In genomic region chr17:81711814-81712467, GRCh38 we compare ENCODE assay signal across 8 cellular contexts. TPM values are rescaled to one million over a fixed set of nuclear protein-coding genes. Genes with fewer than 3 reads are reported as not detected.
DNase-seq lines count a peak whose midpoint lies in the region; ATAC-seq and TF ChIP-seq lines count a peak whose summit lies in the region.

Gene SLC25A10 (plus strand): TSS chr17:81712284. CDS start chr17:81712427, 143 bp downstream.

- DNase-seq in NCI-H1930 (lab: John Stamatoyannopoulos, UW) (peak; percentile 68 to 90), T-helper 22 cell (ENCODE audit: low read depth) (peak; percentile 61), ascending aorta (ENCODE audit: low spot score in 2 of 2) (peak; percentile 27 to 81), hippocampal formation (lab: John Stamatoyannopoulos, UW) (peak; percentile 41 to 70), retina (peak; percentile 80), aorta (peak; percentile 79 to 89)

- ATAC-seq in HG02623 (IDR thresholded peaks at IDR 0.05; ENCODE audit: unreplicated experiment) (peak; percentile 54), aorta (ENCODE audit: low FRiP score) (peak; percentile 79)

- H3K9me3 ChIP-seq in ascending aorta (no peaks in the 10 kb centered on the region), aorta (ENCODE audit: control insufficient read depth, low read length) (no peaks in the 10 kb centered on the region)

- H3K36me3 ChIP-seq in ascending aorta (peaks cover 9 to 12% of the 10 kb centered on the region in 2 donors), aorta (ENCODE audit: control insufficient read depth in 1 of 2, insufficient read depth in 2 of 2, low read length in 1 of 2) (no peaks in the 10 kb centered on the region)

- H3K4me3 ChIP-seq in GM08714 (ENCODE audit: low read length) = peak within 1 kb of the TSS; percentile 84
- peak within 1 kb of the TSS; percentile 81 to 82 for H3K4me3 ChIP-seq in ascending aorta
- peak within 1 kb of the TSS; percentile 46 to 60 for H3K4me3 ChIP-seq in aorta (ENCODE audit: low read length in 2 of 2)

- H3K4me1 ChIP-seq in ascending aorta (peaks cover 7 to 13% of the 10 kb centered on the region in 2 donors), aorta (ENCODE audit: control insufficient read depth in 1 of 2, insufficient read depth in 2 of 2, low read length in 2 of 2) (no peaks in the 10 kb centered on the region)

- H3K27me3 ChIP-seq in ascending aorta (no peaks in the 10 kb centered on the region), aorta (ENCODE audit: control insufficient read depth in 1 of 2, insufficient read depth in 2 of 2, low read length in 1 of 2) (no peaks in the 10 kb centered on the region)

- 1% methylated on average over 61 to 89 of the region's 89 CpGs for WGBS in aorta, 2 donors

- intact Hi-C loops in ascending aorta (cut with DNase I) (loop anchor here (1.0 kb wide), 1 partner anchor 46 kb away; the partner anchor contains the start of genes CCDC137 and OXLD1), aorta (cut with DNase I) (no loop called here)

- peak in 1 of 3 experiments; percentile 40 for TF ChIP-seq CTCF in ascending aorta (IDR thresholded peaks at IDR 0.05)

- H3K27ac ChIP-seq in ascending aorta = peak within 1 kb of the TSS in 1 of 2 donors; percentile 11
- H3K27ac ChIP-seq in aorta (ENCODE audit: low read depth in 1 of 2, low read length in 2 of 2) = no peak within 1 kb of the TSS

RNA-seq across cellular contexts. Expression of gene SLC25A10, which starts in this region (rescaled TPM):
- total RNA-seq in ascending aorta (0.53 TPM), aorta (1 to 10 TPM; 2.1 to 3.0 TPM)
- 1 to 10 TPM; 2.9 to 6.4 TPM for polyA plus RNA-seq in aorta

Comparison
In these comparisons a context has a peak if more than half of its experiments do, and no peak if none do; other contexts are left out.
1. Peak in DNase-seq and H3K4me3 ChIP-seq in ascending aorta; RNA of the gene not detected or under 1 TPM.